ENCODE assay signal across 32 cellular contexts in the genomic region with DNA sequence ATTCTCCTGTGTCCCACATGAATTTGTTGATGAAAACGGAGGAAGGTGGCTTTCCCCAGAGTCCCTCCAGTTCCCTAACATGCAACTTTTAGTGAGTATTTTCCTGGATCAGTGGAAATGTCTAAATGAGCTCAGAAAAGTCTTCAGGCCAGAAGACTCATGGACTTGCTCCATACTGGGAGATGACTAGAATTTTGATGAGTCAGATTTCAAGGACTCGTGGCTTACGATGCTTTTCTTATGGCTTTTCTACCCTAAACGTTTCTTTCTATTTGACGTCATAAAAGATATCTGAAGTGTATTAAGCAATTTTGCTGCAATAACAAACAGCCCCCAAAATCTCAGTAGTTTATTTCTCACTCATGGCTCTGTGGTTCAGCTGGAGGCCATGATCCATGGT.
"Had no signal": no experiment of that assay in that cellular context is flagged by ENCODE, and none has a peak within 500 bp of the region (broad histone marks: within the 10 kb centered on the region; RNA-seq: fewer than 3 reads in every experiment).

No MANE protein-coding gene starts in this region.

- H3K27me3 ChIP-seq: body of pancreas, esophagus squamous epithelium, gastroesophageal sphincter, heart right ventricle had no signal

- H3K4me1 Mint-ChIP-seq: activated CD4-positive, alpha-beta memory T cell treated with anti-CD3 and anti-CD28 coated beads, Interleukin-2, amount 10 ng/mL, durations not matched to agents 7 days and 5 days; activated CD4-positive, alpha-beta T cell treated with anti-CD3 and anti-CD28 coated beads, Interleukin-2, amount 10 ng/mL, durations not matched to agents 7 days and 5 days; activated naive CD4-positive, alpha-beta T cell treated with anti-CD3 and anti-CD28 coated beads, Interleukin-2, amount 10 ng/mL, durations not matched to agents 7 days and 5 days; activated naive CD8-positive, alpha-beta T cell treated with anti-CD3 and anti-CD28 coated beads, Interleukin-2, amount 10 ng/mL, durations not matched to agents 7 days and 5 days; T-helper 17 cell had no signal

- DNase-seq: activated CD4-positive, alpha-beta memory T cell treated with anti-CD3 and anti-CD28 coated beads, Interleukin-2, amount 10 ng/mL, durations not matched to agents 7 days and 5 days; activated CD4-positive, alpha-beta T cell treated with anti-CD3 and anti-CD28 coated beads for 1 hour; activated CD4-positive, alpha-beta T cell treated with anti-CD3 and anti-CD28 coated beads for 4 hours; activated CD4-positive, alpha-beta T cell treated with anti-CD3 and anti-CD28 coated beads, Interleukin-2, amount 10 ng/mL, durations not matched to agents 7 days and 5 days; activated CD4-positive, alpha-beta T cell treated with anti-CD3 and anti-CD28 coated beads, Interleukin-2, amount 50 U/mL, for 4 hours; activated CD8-positive, alpha-beta memory T cell treated with anti-CD3 and anti-CD28 coated beads, Interleukin-2, amount 50 U/mL, for 48 hours; activated gamma-delta T cell; activated naive CD4-positive, alpha-beta T cell; activated naive CD4-positive, alpha-beta T cell treated with anti-CD3 and anti-CD28 coated beads, Interleukin-2, amount 10 ng/mL, durations not matched to agents 7 days and 5 days; activated naive CD8-positive, alpha-beta T cell treated with anti-CD3 and anti-CD28 coated beads, Interleukin-2, amount 10 ng/mL, durations not matched to agents 7 days and 5 days; activated T-cell treated with anti-CD3 and anti-CD28 coated beads for 4 hours; activated T-cell treated with anti-CD3 and anti-CD28 coated beads, Interleukin-2, amount 50 U/mL, for 24 hours; activated T-cell treated with anti-CD3 and anti-CD28 coated beads, Interleukin-2, amount 50 U/mL, for 72 hours; amniotic stem cell; anterior cingulate cortex; body of pancreas; caudate nucleus; cortex of kidney; dermis blood vessel endothelial cell; effector CD4-positive, alpha-beta T cell; effector memory CD8-positive, alpha-beta T cell; esophagus squamous epithelium; foreskin melanocyte; heart right ventricle; T-helper 1 cell; T-helper 17 cell had no signal

- ATAC-seq: activated naive CD4-positive, alpha-beta T cell treated with anti-CD3 and anti-CD28 coated beads, Interleukin-2, amount 50 U/mL, for 72 hours; activated T-cell treated with anti-CD3 and anti-CD28 coated beads, Interleukin-2, amount 50 U/mL, for 72 hours; body of pancreas; effector memory CD8-positive, alpha-beta T cell; gastroesophageal sphincter; heart right ventricle; T-helper 17 cell; WTC11 had no signal

- H3K4me1 ChIP-seq: body of pancreas, esophagus squamous epithelium, gastroesophageal sphincter, heart right ventricle had no signal

- H3K36me3 ChIP-seq: esophagus squamous epithelium, gastroesophageal sphincter, heart right ventricle had no signal

- H3K9me3 ChIP-seq: body of pancreas, esophagus squamous epithelium, gastroesophageal sphincter, heart right ventricle had no signal

- H3K4me3 ChIP-seq: body of pancreas, esophagus squamous epithelium, gastroesophageal sphincter, heart right ventricle had no signal

- H3K27me3 Mint-ChIP-seq: activated CD4-positive, alpha-beta memory T cell treated with anti-CD3 and anti-CD28 coated beads, Interleukin-2, amount 10 ng/mL, durations not matched to agents 7 days and 5 days; activated CD4-positive, alpha-beta T cell treated with anti-CD3 and anti-CD28 coated beads, Interleukin-2, amount 10 ng/mL, durations not matched to agents 7 days and 5 days; activated naive CD4-positive, alpha-beta T cell treated with anti-CD3 and anti-CD28 coated beads, Interleukin-2, amount 10 ng/mL, durations not matched to agents 7 days and 5 days; activated naive CD8-positive, alpha-beta T cell treated with anti-CD3 and anti-CD28 coated beads, Interleukin-2, amount 10 ng/mL, durations not matched to agents 7 days and 5 days; activated T-cell treated with anti-CD3 and anti-CD28 coated beads, Interleukin-2, amount 50 U/mL, for 24 hours; effector memory CD8-positive, alpha-beta T cell; T-helper 17 cell had no signal

- H3K27ac Mint-ChIP-seq: activated CD4-positive, alpha-beta memory T cell treated with anti-CD3 and anti-CD28 coated beads, Interleukin-2, amount 10 ng/mL, durations not matched to agents 7 days and 5 days; activated CD4-positive, alpha-beta T cell treated with anti-CD3 and anti-CD28 coated beads, Interleukin-2, amount 10 ng/mL, durations not matched to agents 7 days and 5 days; activated naive CD4-positive, alpha-beta T cell treated with anti-CD3 and anti-CD28 coated beads, Interleukin-2, amount 10 ng/mL, durations not matched to agents 7 days and 5 days; activated naive CD4-positive, alpha-beta T cell treated with anti-CD3 and anti-CD28 coated beads, Interleukin-2, amount 50 U/mL, for 72 hours; activated naive CD8-positive, alpha-beta T cell treated with anti-CD3 and anti-CD28 coated beads, Interleukin-2, amount 10 ng/mL, durations not matched to agents 7 days and 5 days; activated T-cell treated with anti-CD3 and anti-CD28 coated beads, Interleukin-2, amount 50 U/mL, for 24 hours; activated T-cell treated with anti-CD3 and anti-CD28 coated beads, Interleukin-2, amount 50 U/mL, for 72 hours; effector memory CD8-positive, alpha-beta T cell; T-helper 17 cell; WTC11 had no signal

- H3K9me3 Mint-ChIP-seq: activated CD4-positive, alpha-beta memory T cell treated with anti-CD3 and anti-CD28 coated beads, Interleukin-2, amount 10 ng/mL, durations not matched to agents 7 days and 5 days; activated CD4-positive, alpha-beta T cell treated with anti-CD3 and anti-CD28 coated beads, Interleukin-2, amount 10 ng/mL, durations not matched to agents 7 days and 5 days; activated naive CD4-positive, alpha-beta T cell treated with anti-CD3 and anti-CD28 coated beads, Interleukin-2, amount 10 ng/mL, durations not matched to agents 7 days and 5 days; activated naive CD4-positive, alpha-beta T cell treated with anti-CD3 and anti-CD28 coated beads, Interleukin-2, amount 50 U/mL, for 72 hours; activated naive CD8-positive, alpha-beta T cell treated with anti-CD3 and anti-CD28 coated beads, Interleukin-2, amount 10 ng/mL, durations not matched to agents 7 days and 5 days; activated T-cell treated with anti-CD3 and anti-CD28 coated beads, Interleukin-2, amount 50 U/mL, for 24 hours had no signal

- FAIRE-seq: colon had no signal

- H3K27ac ChIP-seq: body of pancreas, epithelial cell of prostate, esophagus squamous epithelium, gastroesophageal sphincter, heart right ventricle, VCaP had no signal

- H3K36me3 Mint-ChIP-seq: activated naive CD4-positive, alpha-beta T cell treated with anti-CD3 and anti-CD28 coated beads, Interleukin-2, amount 10 ng/mL, durations not matched to agents 7 days and 5 days; activated naive CD4-positive, alpha-beta T cell treated with anti-CD3 and anti-CD28 coated beads, Interleukin-2, amount 50 U/mL, for 72 hours; activated naive CD8-positive, alpha-beta T cell treated with anti-CD3 and anti-CD28 coated beads, Interleukin-2, amount 10 ng/mL, durations not matched to agents 7 days and 5 days; WTC11 had no signal

- H3K4me3 Mint-ChIP-seq: activated CD4-positive, alpha-beta memory T cell treated with anti-CD3 and anti-CD28 coated beads, Interleukin-2, amount 10 ng/mL, durations not matched to agents 7 days and 5 days; activated CD4-positive, alpha-beta T cell treated with anti-CD3 and anti-CD28 coated beads, Interleukin-2, amount 10 ng/mL, durations not matched to agents 7 days and 5 days; activated naive CD4-positive, alpha-beta T cell treated with anti-CD3 and anti-CD28 coated beads, Interleukin-2, amount 10 ng/mL, durations not matched to agents 7 days and 5 days; activated naive CD8-positive, alpha-beta T cell treated with anti-CD3 and anti-CD28 coated beads, Interleukin-2, amount 10 ng/mL, durations not matched to agents 7 days and 5 days; activated T-cell treated with anti-CD3 and anti-CD28 coated beads, Interleukin-2, amount 50 U/mL, for 24 hours; activated T-cell treated with anti-CD3 and anti-CD28 coated beads, Interleukin-2, amount 50 U/mL, for 72 hours; effector memory CD8-positive, alpha-beta T cell; T-helper 17 cell; WTC11 had no signal
